Comparison of ENCODE assay signal across 8 cellular contexts in genomic region chr16:11796227-11797165, GRCh38. TPM values are rescaled to one million over a fixed set of nuclear protein-coding genes. Genes with fewer than 3 reads are reported as not detected.
DNase-seq lines count a peak whose midpoint lies in the region; ATAC-seq and TF ChIP-seq lines count a peak whose summit lies in the region.

No MANE protein-coding gene starts in this region.

- ATAC-seq in GM23338, result peak; percentile 18
- ATAC-seq in PC-3, result peak; percentile 12

- BruUV-seq in PC-3 (replicated peaks; lab: Mats Ljungman, UMichigan), result no TSS peak

- H3K27me3 Mint-ChIP-seq in GM23338 (ENCODE audit: insufficient read depth, low read depth, poor library complexity) (peaks cover 5% of the 10 kb centered on the region), progenitor cell of endocrine pancreas (no peaks in the 10 kb centered on the region)

- H3K79me2 ChIP-seq in GM23338 (replicated peaks; ENCODE audit: insufficient read depth) (peaks cover 70% of the 10 kb centered on the region), PC-3 (ENCODE audit: low read length) (peaks cover 68% of the 10 kb centered on the region)

- H3K4me1 ChIP-seq in GM23338 (ENCODE audit: insufficient read depth), result peaks cover 23% of the 10 kb centered on the region
- H3K4me1 ChIP-seq in PC-3 (ENCODE audit: insufficient read depth, low read length), result peaks cover 11% of the 10 kb centered on the region

- no peaks in the 10 kb centered on the region for H3K27me3 ChIP-seq in GM23338 (ENCODE audit: insufficient read depth)
- no peaks in the 10 kb centered on the region for H3K27me3 ChIP-seq in PC-3 (ENCODE audit: low read length)

- in situ Hi-C loops in Caki2 (cut with HindIII; ENCODE audit: low pct_unique_long_range_greater_than_20kb, low sequenced_read_pairs), result no loop called here
- in situ Hi-C loops in astrocyte of the cerebellum (cut with HindIII; ENCODE audit: low sequenced_read_pairs), result no loop called here

- H3K4me3 Mint-ChIP-seq in GM23338 (peak overlapping the region; percentile 87), progenitor cell of endocrine pancreas (ENCODE audit: low read depth) (peak overlapping the region; percentile 87)

- peaks cover 30% of the 10 kb centered on the region for H4K20me1 ChIP-seq in GM23338 (replicated peaks; ENCODE audit: insufficient read depth)
- peaks cover 10% of the 10 kb centered on the region; the same call in 1 of the 2 replicates for H4K20me1 ChIP-seq in PC-3 (ENCODE audit: low read length)

- H3K4me2 ChIP-seq in GM23338, result peak overlapping the region; percentile 95
- H3K4me2 ChIP-seq in PC-3 (ENCODE audit: low read length), result peak overlapping the region; percentile 97

- H3K36me3 ChIP-seq in GM23338 (ENCODE audit: insufficient read depth) (no peaks in the 10 kb centered on the region), PC-3 (ENCODE audit: low read depth, low read length) (no peaks in the 10 kb centered on the region)

- H3K9me3 ChIP-seq in PC-3 (ENCODE audit: low read length), result no peaks in the 10 kb centered on the region

- TF ChIP-seq CTCF in GM23338 (conservative IDR thresholded peaks at IDR 0.05; ENCODE audit: low read depth in 2 of 2), result no peak
- TF ChIP-seq CTCF in PC-3 (conservative IDR thresholded peaks at IDR 0.05; ENCODE audit: low read depth, low read length), result no peak
- TF ChIP-seq CTCF in astrocyte of the cerebellum (IDR thresholded peaks at IDR 0.05; ENCODE audit: low read depth, low read length, missing control alignments), result no peak
- no peak for TF ChIP-seq CTCF in progenitor cell of endocrine pancreas (IDR thresholded peaks at IDR 0.05; ENCODE audit: unreplicated experiment)

- H3K4me3 ChIP-seq in GM23338, result peak overlapping the region; percentile 97
- peak overlapping the region; percentile 97 for H3K4me3 ChIP-seq in PC-3 (ENCODE audit: low read length)
- H3K4me3 ChIP-seq in astrocyte of the cerebellum (ENCODE audit: low read depth, low read length), result peak overlapping the region; percentile 99

- H3F3A ChIP-seq in GM23338 (replicated peaks; ENCODE audit: low read depth), result peaks cover 16% of the 10 kb centered on the region
- H3F3A ChIP-seq in PC-3 (ENCODE audit: low read length, unreplicated experiment), result no peaks in the 10 kb centered on the region

- POLR2A ChIA-PET in PC-3 (lab: Charles Lee; ENCODE audit: unreplicated experiment), result interaction anchor here (0.5 to 1.1 kb wide), 2 partner anchors 45 to 54 kb away, joined by 3 to 6 read pairs; partner anchors contain the start of gene TXNDC11

- CTCF ChIA-PET in PC-3 (lab: Charles Lee), result interaction anchor here (0.6 to 1.4 kb wide), 2 partner anchors 43 to 54 kb away, joined by 3 to 4 read pairs; partner anchors contain the start of gene TXNDC11

- no peaks in the 10 kb centered on the region for H3K9me2 ChIP-seq in GM23338 (ENCODE audit: insufficient read depth)
- no peaks in the 10 kb centered on the region for H3K9me2 ChIP-seq in PC-3 (replicated peaks; ENCODE audit: low read length)

- H3K9me3 Mint-ChIP-seq in GM23338 (no peaks in the 10 kb centered on the region), progenitor cell of endocrine pancreas (ENCODE audit: low read depth) (no peaks in the 10 kb centered on the region)

- H3K9ac ChIP-seq in PC-3 (ENCODE audit: low read length), result peak overlapping the region; percentile 97

- H2AFZ ChIP-seq in GM23338 (no peak overlapping the region), PC-3 (ENCODE audit: low read length) (peak overlapping the region; percentile 69)

- DNase-seq in Caki2 (ENCODE audit: low read depth) (peak; percentile 45), GM23338 (ENCODE audit: low spot score) (peak; percentile 68), PC-3 (peak; percentile 11), astrocyte of the cerebellum (ENCODE audit: low read depth) (no peak), hepatic stellate cell (ENCODE audit: low spot score) (peak; percentile 60), progenitor cell of endocrine pancreas (ENCODE audit: low spot score, unreplicated experiment) (peak; percentile 36), GOT3 (lab: John Stamatoyannopoulos, UW) (no peak), NCI-H2196 (lab: John Stamatoyannopoulos, UW; ENCODE audit: unreplicated experiment) (no peak)

- H3K27ac ChIP-seq in GM23338 (ENCODE audit: low read depth), result peak overlapping the region; percentile 96
- H3K27ac ChIP-seq in PC-3 (ENCODE audit: low read length), result peak overlapping the region; percentile 56

- intact Hi-C loops in PC-3 (cut with micrococcal nuclease), result loop anchor here (2.0 kb wide), 1 partner anchor 14 kb away; no protein-coding TSS in a partner anchor

- peaks cover 31% of the 10 kb centered on the region; the same call in 2 of the 3 replicates for H3K4me1 Mint-ChIP-seq in GM23338
- peaks cover 50% of the 10 kb centered on the region for H3K4me1 Mint-ChIP-seq in progenitor cell of endocrine pancreas (ENCODE audit: low read depth)

- peaks cover 11% of the 10 kb centered on the region; the same call in 2 of the 3 replicates for H3K36me3 Mint-ChIP-seq in GM23338 (ENCODE audit: low read depth)
- H3K36me3 Mint-ChIP-seq in progenitor cell of endocrine pancreas (ENCODE audit: insufficient read depth), result peaks cover 5% of the 10 kb centered on the region

- H3K27ac Mint-ChIP-seq in GM23338, result peak overlapping the region; percentile 91
- H3K27ac Mint-ChIP-seq in progenitor cell of endocrine pancreas, result peak overlapping the region; percentile 94

TF ChIP-seq in GM23338, 12 proteins besides CTCF, POLR2A, EP300 and RAD21 (continues in another document):
- TF ChIP-seq REST (IDR thresholded peaks at IDR 0.05; ENCODE audit: unreplicated experiment) (no peak), EZH2 (IDR thresholded peaks at IDR 0.05; ENCODE audit: low read depth, unreplicated experiment) (no peak), STAT1 (IDR thresholded peaks at IDR 0.05; ENCODE audit: unreplicated experiment) (no peak)

RNA-seq across cellular contexts. Expression of gene ZC3H7A, which starts 0.6 kb away (rescaled TPM):
- 18.8 and 31.2 TPM in 2 replicates for total RNA-seq in Caki2 (2014; rRNA removed; shearing (Covaris generic); ENCODE audit: low replicate concordance)
- total RNA-seq in GM23338 (2014; rRNA removed; shearing (Covaris generic)), result 32.7 and 61.3 TPM in 2 replicates
- 42.2 and 49.8 TPM in 2 replicates for polyA plus RNA-seq in GM23338 (2016; fragmentation: Nextera tagmentation; extraction: Ambion mirVana)
- total RNA-seq in PC-3 (2014; rRNA removed) (21.2 and 26.4 TPM in 2 replicates), progenitor cell of endocrine pancreas (63.9 and 68.7 TPM in 2 replicates)

RNA-seq across cellular contexts. Expression of gene TXNDC11, which starts 53.8 kb away (rescaled TPM):
- 48.9 and 54.7 TPM in 2 replicates for total RNA-seq in Caki2 (2014; rRNA removed; shearing (Covaris generic); ENCODE audit: low replicate concordance)
- total RNA-seq in GM23338 (2014; rRNA removed; shearing (Covaris generic)), result 12.0 and 12.5 TPM in 2 replicates
- polyA plus RNA-seq in GM23338 (2016; fragmentation: Nextera tagmentation; extraction: Ambion mirVana), result 6.3 and 6.8 TPM in 2 replicates
- 20.2 and 26.6 TPM in 2 replicates for total RNA-seq in PC-3 (2014; rRNA removed)
- total RNA-seq in progenitor cell of endocrine pancreas, result 24.9 and 30.8 TPM in 2 replicates

RNA-seq across cellular contexts. Expression of gene RSL1D1, which starts 54.8 kb away (rescaled TPM):
- 196 and 259 TPM in 2 replicates for total RNA-seq in Caki2 (2014; rRNA removed; shearing (Covaris generic); ENCODE audit: low replicate concordance)
- 298 and 349 TPM in 2 replicates for total RNA-seq in GM23338 (2014; rRNA removed; shearing (Covaris generic))
- polyA plus RNA-seq in GM23338 (2016; fragmentation: Nextera tagmentation; extraction: Ambion mirVana), result 370 and 495 TPM in 2 replicates
- 75.9 and 105 TPM in 2 replicates for total RNA-seq in PC-3 (2014; rRNA removed)
- total RNA-seq in progenitor cell of endocrine pancreas, result 133 and 139 TPM in 2 replicates

Comparison
In these comparisons a context has a peak if more than half of its experiments do, and no peak if none do; other contexts are left out.
1. DNase-seq: peak in Caki2 (single experiment), GM23338 (single experiment), PC-3 (single experiment), hepatic stellate cell (single experiment) and progenitor cell of endocrine pancreas (single experiment); none in astrocyte of the cerebellum (single experiment), GOT3 (single experiment) and NCI-H2196 (single experiment).
2. Peak in every context shown above with its lines, with median percentiles within 50 percentile points of each other: H3K4me3 ChIP-seq.